ENCODE assay signal across 2 cellular contexts in genomic region chr20:21391495-21392298, GRCh38.
TF ChIP-seq lines count a peak whose summit lies in the region.

No MANE protein-coding gene starts in this region.

TF ChIP-seq in H1, 55 proteins besides CTCF, POLR2A, EP300 and RAD21 (continues in another document):
- TF ChIP-seq EZH2 (IDR thresholded peaks at IDR 0.05; ENCODE audit: low read depth, low read length, severe bottlenecking), result peak; percentile 82
- no peak for TF ChIP-seq SIN3A (conservative IDR thresholded peaks at IDR 0.05 in 1 of 2, IDR thresholded peaks at IDR 0.05 in 1 of 2; ENCODE audit: low read depth in 1 of 2, low read length in 2 of 2)
- TF ChIP-seq CHD7 (IDR thresholded peaks at IDR 0.05; ENCODE audit: insufficient replicate concordance, low read length), result no peak
- peak; percentile 60 for TF ChIP-seq KDM4A (IDR thresholded peaks at IDR 0.05; ENCODE audit: low read depth, low read length, severe bottlenecking)
- TF ChIP-seq SP1 (IDR thresholded peaks at IDR 0.05; ENCODE audit: low read depth, low read length), result no peak
- TF ChIP-seq SUZ12 (IDR thresholded peaks at IDR 0.05; ENCODE audit: low read length), result peak; percentile 85
- TF ChIP-seq CBX8 (IDR thresholded peaks at IDR 0.05; ENCODE audit: borderline replicate concordance, low read depth, low read length), result peak; percentile 87; the same call in 1 of the 2 replicates
- no peak for TF ChIP-seq FOSL1 (IDR thresholded peaks at IDR 0.05; ENCODE audit: insufficient read depth, low read depth, low read length)
- TF ChIP-seq HDAC6 (IDR thresholded peaks at IDR 0.05; ENCODE audit: low read depth, low read length), result no peak
- no peak for TF ChIP-seq GTF2F1 (IDR thresholded peaks at IDR 0.05; ENCODE audit: borderline replicate concordance, low read depth, low read length)
- TF ChIP-seq RFX5 (IDR thresholded peaks at IDR 0.05; ENCODE audit: borderline replicate concordance, low read depth, low read length), result no peak
- no peak for TF ChIP-seq TAF1 (IDR thresholded peaks at IDR 0.05; ENCODE audit: low read depth, low read length)
- TF ChIP-seq JUND (IDR thresholded peaks at IDR 0.05; ENCODE audit: low read length), result no peak
- no peak for TF ChIP-seq TBP (IDR thresholded peaks at IDR 0.05; ENCODE audit: low read depth, low read length)
- TF ChIP-seq BRCA1 (IDR thresholded peaks at IDR 0.05; ENCODE audit: low read depth, low read length), result no peak
- TF ChIP-seq NRF1 (IDR thresholded peaks at IDR 0.05; ENCODE audit: low read depth, low read length), result no peak
- TF ChIP-seq RBBP5 (IDR thresholded peaks at IDR 0.05; ENCODE audit: borderline replicate concordance, low read depth, low read length), result no peak; the same call in 1 of the 2 replicates
- TF ChIP-seq GABPA (IDR thresholded peaks at IDR 0.05; ENCODE audit: borderline replicate concordance, insufficient read depth, low read length), result 0 out of 2 replicates have a peak, but pooled peaks have one; percentile 16
- TF ChIP-seq TEAD4 (IDR thresholded peaks at IDR 0.05; ENCODE audit: low read depth, low read length), result no peak
- no peak for TF ChIP-seq SP2 (IDR thresholded peaks at IDR 0.05; ENCODE audit: low read length)
- no peak for TF ChIP-seq BCL11A (IDR thresholded peaks at IDR 0.05; ENCODE audit: low read depth in 2 of 2, low read length in 2 of 2)
- no peak for TF ChIP-seq ZNF274 (IDR thresholded peaks at IDR 0.05; ENCODE audit: borderline replicate concordance, extremely low read depth, low read length)
- TF ChIP-seq JUN (IDR thresholded peaks at IDR 0.05; ENCODE audit: low read depth, low read length), result no peak

TF ChIP-seq in neural cell, 6 proteins besides CTCF, POLR2A, EP300 and RAD21:
- TF ChIP-seq TAF1 (IDR thresholded peaks at IDR 0.05; ENCODE audit: low read depth) (no peak), REST (IDR thresholded peaks at IDR 0.05; ENCODE audit: borderline replicate concordance) (no peak), POLR2AphosphoS5 (IDR thresholded peaks at IDR 0.05) (peak; percentile 51), EZH2 (IDR thresholded peaks at IDR 0.05; ENCODE audit: borderline replicate concordance, insufficient read depth, low read length, poor library complexity, severe bottlenecking) (no peak), SMC3 (conservative IDR thresholded peaks at IDR 0.05; ENCODE audit: poor library complexity) (no peak)
TF ChIP-seq in neural cell: peak in this region for 1.
